Comparison of ENCODE assay signal across 29 cellular contexts in the genomic region with DNA sequence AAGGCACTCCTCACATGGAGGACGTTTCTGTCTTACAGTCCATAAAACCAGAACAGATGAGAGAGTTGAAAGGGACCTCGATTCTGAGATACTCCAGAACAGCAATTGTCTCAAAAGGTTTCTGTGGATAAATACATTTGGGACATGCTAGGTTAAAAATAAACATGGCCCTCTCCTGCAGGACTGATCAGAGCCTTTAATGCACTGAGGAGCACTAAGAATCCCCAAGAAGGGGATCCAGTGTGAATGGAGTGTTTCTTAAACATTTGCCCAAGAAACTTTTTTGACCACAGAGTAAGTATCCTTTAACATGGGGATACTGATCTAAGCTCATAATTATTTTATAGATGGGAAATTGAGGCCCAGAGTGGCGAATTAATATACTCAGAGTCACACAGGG.
"Had no signal": no experiment of that assay in that cellular context is flagged by ENCODE, and none has a peak within 500 bp of the region (broad histone marks: within the 10 kb centered on the region; RNA-seq: fewer than 3 reads in every experiment).

No MANE protein-coding gene starts in this region.

- H3K36me3 ChIP-seq: neural progenitor cell, neutrophil, pancreas, prostate gland, right lobe of liver, sigmoid colon, spleen, stomach, thoracic aorta, thyroid gland, tibial nerve, upper lobe of left lung, vagina had no signal

- H3K4me3 ChIP-seq: neural progenitor cell, pancreas, prostate gland, right lobe of liver, sigmoid colon, skin epidermis, smooth muscle cell, spleen, stomach, thoracic aorta, thyroid gland, tibial nerve, upper lobe of left lung, vagina had no signal

- H3K9me3 Mint-ChIP-seq: naive thymus-derived CD4-positive, alpha-beta T cell; natural killer cell; nephron; neural progenitor cell; stimulated activated memory B cell treated with anti-CD40 and anti-IgM and Interleukin-4, amounts not matched to agents 10 μg/mL and 1 μg/mL and 100 μg/mL, for 72 hours; stimulated activated naive CD8-positive, alpha-beta T cell treated with anti-CD3 and anti-CD28 coated beads, Interleukin-15, Interleukin-2, amounts not matched to agents 100 ng/mL and 50 ng/mL, for 24 hours had no signal

- H3K36me3 Mint-ChIP-seq: naive thymus-derived CD4-positive, alpha-beta T cell; natural killer cell; neural progenitor cell; stimulated activated memory B cell treated with anti-CD40 and anti-IgM and Interleukin-4, amounts not matched to agents 10 μg/mL and 1 μg/mL and 100 μg/mL, for 72 hours had no signal

- H3K27me3 ChIP-seq: neural progenitor cell, neutrophil, pancreas, right lobe of liver, sigmoid colon, spleen, stomach, thyroid gland, upper lobe of left lung, vagina had no signal

- H2AFZ ChIP-seq: neural progenitor cell had no signal

- H3K4me2 ChIP-seq: neural progenitor cell, smooth muscle cell had no signal

- H3K27me3 Mint-ChIP-seq: stimulated activated memory B cell treated with anti-CD40 and anti-IgM and Interleukin-4, amounts not matched to agents 10 μg/mL and 1 μg/mL and 100 μg/mL, for 72 hours; stimulated activated naive CD8-positive, alpha-beta T cell treated with anti-CD3 and anti-CD28 coated beads, Interleukin-15, Interleukin-2, amounts not matched to agents 100 ng/mL and 50 ng/mL, for 24 hours had no signal

- DNase-seq: naive thymus-derived CD4-positive, alpha-beta T cell; natural killer cell; nucleus accumbens; right cardiac atrium; sigmoid colon; spleen; stimulated activated CD4-positive, alpha-beta T cell treated with anti-CD3 and anti-CD28 coated beads, Interleukin-12 subunit alpha, Interleukin-12 subunit beta, amount 100 ng/mL, for 4 hours; stimulated activated CD4-positive, alpha-beta T cell treated with anti-CD3 and anti-CD28 coated beads, Interleukin-1b, Interleukin-23, amount 100 ng/mL, for 48 hours; stimulated activated CD4-positive, alpha-beta T cell treated with anti-CD3 and anti-CD28 coated beads, Interleukin-4, amount 100 ng/mL, for 1 hour; stimulated activated CD4-positive, alpha-beta T cell treated with anti-CD3 and anti-CD28 coated beads, Interleukin-4, amount 100 ng/mL, for 4 hours; stimulated activated CD8-positive, alpha-beta memory T cell treated with anti-CD3 and anti-CD28 coated beads, Interleukin-4, amount 100 ng/mL, for 48 hours; stimulated activated naive CD4-positive, alpha-beta T cell; stomach; thyroid gland; trophoblast cell; upper lobe of left lung had no signal

- H3K9ac ChIP-seq: neural progenitor cell had no signal

- H3K27ac ChIP-seq: neural progenitor cell, neutrophil, pancreas, prostate gland, right lobe of liver, sigmoid colon, skin epidermis, spleen, stomach, thoracic aorta, thyroid gland, tibial nerve, upper lobe of left lung, vagina had no signal

- H3K4me3 Mint-ChIP-seq: naive thymus-derived CD4-positive, alpha-beta T cell; natural killer cell; nephron; neural progenitor cell; stimulated activated memory B cell treated with anti-CD40 and anti-IgM and Interleukin-4, amounts not matched to agents 10 μg/mL and 1 μg/mL and 100 μg/mL, for 72 hours; stimulated activated naive CD8-positive, alpha-beta T cell treated with anti-CD3 and anti-CD28 coated beads, Interleukin-15, Interleukin-2, amounts not matched to agents 100 ng/mL and 50 ng/mL, for 24 hours had no signal

- ATAC-seq: naive thymus-derived CD4-positive, alpha-beta T cell; natural killer cell; pancreas; right cardiac atrium; right lobe of liver; stimulated activated memory B cell treated with anti-CD40 and anti-IgM and Interleukin-4, amounts not matched to agents 10 μg/mL and 1 μg/mL and 100 μg/mL, for 72 hours had no signal

- H3K27ac Mint-ChIP-seq: naive thymus-derived CD4-positive, alpha-beta T cell; natural killer cell; nephron; neural progenitor cell; stimulated activated memory B cell treated with anti-CD40 and anti-IgM and Interleukin-4, amounts not matched to agents 10 μg/mL and 1 μg/mL and 100 μg/mL, for 72 hours; stimulated activated naive CD8-positive, alpha-beta T cell treated with anti-CD3 and anti-CD28 coated beads, Interleukin-15, Interleukin-2, amounts not matched to agents 100 ng/mL and 50 ng/mL, for 24 hours had no signal

- H3K9me3 ChIP-seq: neutrophil, pancreas, prostate gland, right lobe of liver, sigmoid colon, spleen, stomach, thoracic aorta, thyroid gland, tibial nerve, upper lobe of left lung, vagina had no signal

- H3K4me1 Mint-ChIP-seq: natural killer cell had no signal

- H3K4me1 ChIP-seq: pancreas, prostate gland, right lobe of liver, sigmoid colon, spleen, stomach, thyroid gland, tibial nerve, vagina had no signal
